8 cellular contexts compared by ENCODE assay signal in genomic region chr11:507727-508515, GRCh38. TPM values are rescaled to one million over a fixed set of nuclear protein-coding genes. Genes with fewer than 3 reads are reported as not detected.
A peak's percentile ranks its signal among the peaks of the same experiment; 100 is the strongest.
DNase-seq lines count a peak whose midpoint lies in the region; ATAC-seq, FAIRE-seq and TF ChIP-seq lines count a peak whose summit lies in the region.

No MANE protein-coding gene starts in this region.

- TF ChIP-seq POLR2A in gastroesophageal sphincter (IDR thresholded peaks at IDR 0.05): no peak

- H3K36me3 ChIP-seq in gastroesophageal sphincter: peaks cover 0 to 41% of the 10 kb centered on the region in 2 donors
- peaks cover 22% of the 10 kb centered on the region for H3K36me3 ChIP-seq in skeletal muscle satellite cell (ENCODE audit: insufficient read depth, low read length)

- peak overlapping the region; percentile 99 for H3K4me2 ChIP-seq in skeletal muscle satellite cell (ENCODE audit: low read length)

- H3K27me3 ChIP-seq in gastroesophageal sphincter (no peaks in the 10 kb centered on the region), skeletal muscle satellite cell (ENCODE audit: control insufficient read depth, insufficient read depth, low read length) (no peaks in the 10 kb centered on the region)

- 71 to 83% methylated on average over 4 to 6 of the region's 45 CpGs for WGBS in gastroesophageal sphincter (ENCODE audit: low coverage in 1 of 2), 2 donors

- H3K9me3 ChIP-seq in gastroesophageal sphincter: no peaks in the 10 kb centered on the region
- no peaks in the 10 kb centered on the region for H3K9me3 ChIP-seq in skeletal muscle satellite cell (replicated peaks; ENCODE audit: low read length)

- peaks cover 0 to 54% (median 24%) of the 10 kb centered on the region in 3 donors for H3K4me1 ChIP-seq in gastroesophageal sphincter
- H3K4me1 ChIP-seq in skeletal muscle satellite cell (ENCODE audit: control insufficient read depth, insufficient read depth, low read length): peaks cover 29% of the 10 kb centered on the region

- no peak for TF ChIP-seq EP300 in gastroesophageal sphincter (IDR thresholded peaks at IDR 0.05)

- DNase-seq in GM19239 (ENCODE audit: insufficient read length, low spot score): no peak
- DNase-seq in iPS-NIHi7 (ENCODE audit: extremely low spot score): no peak
- DNase-seq in NCI-H2107 treated with DMSO at 0.1 percent for 48 hours (lab: John Stamatoyannopoulos, UW; ENCODE audit: unreplicated experiment): no peak

- ATAC-seq in gastroesophageal sphincter: no peak
- ATAC-seq in GM19467 (IDR thresholded peaks at IDR 0.05; ENCODE audit: unreplicated experiment): no peak
- no peak for ATAC-seq in HG03439 (IDR thresholded peaks at IDR 0.05; ENCODE audit: unreplicated experiment)

- peak overlapping the region; percentile 99 for H3K27ac ChIP-seq in VCaP
- H3K27ac ChIP-seq in gastroesophageal sphincter: peak overlapping the region; percentile 75 to 99 (median 98)

- H3K4me3 ChIP-seq in gastroesophageal sphincter: peak overlapping the region; percentile 71 to 95
- H3K4me3 ChIP-seq in skeletal muscle satellite cell (ENCODE audit: low read length): peak overlapping the region; percentile 90

- peak overlapping the region; percentile 99 for H3K9ac ChIP-seq in skeletal muscle satellite cell (ENCODE audit: low read depth, low read length)

- FAIRE-seq in GM19239 (lab: Jason Lieb, UNC): peak; percentile 70

- no peak for TF ChIP-seq CTCF in VCaP (conservative IDR thresholded peaks at IDR 0.05)
- TF ChIP-seq CTCF in gastroesophageal sphincter (IDR thresholded peaks at IDR 0.05): no peak

RNA-seq across cellular contexts. Expression of gene RNH1, which starts 0.9 kb away (rescaled TPM):
- 100 to 1,000 TPM; 243 to 354 (median 264) TPM for total RNA-seq in gastroesophageal sphincter
- 386 and 479 TPM in 2 replicates for total RNA-seq in skeletal muscle satellite cell (2012; rRNA removed)

RNA-seq across cellular contexts. Expression of gene HRAS, which starts 27.5 kb away (rescaled TPM):
- total RNA-seq in gastroesophageal sphincter: 10 to 100 TPM; 41.1 to 68.0 (median 53.8) TPM
- 44.9 and 70.6 TPM in 2 replicates for total RNA-seq in skeletal muscle satellite cell (2012; rRNA removed)

RNA-seq across cellular contexts. Expression of gene LRRC56, which starts 29.4 kb away (rescaled TPM):
- under 1 TPM in 3 of 4 donors, not detected in 1; 0.13 to 0.69 (median 0.20) TPM for total RNA-seq in gastroesophageal sphincter
- total RNA-seq in skeletal muscle satellite cell (2012; rRNA removed): under 0.01 TPM in 2 replicates

RNA-seq across cellular contexts. Expression of gene LMNTD2, which starts 52.6 kb away (rescaled TPM):
- total RNA-seq in gastroesophageal sphincter: 1 to 10 TPM in 3 of 4 donors, under 1 TPM in 1; 0.81 to 2.1 (median 1.1) TPM
- under 0.01 TPM in 1 of 2 replicates, not detected in the other for total RNA-seq in skeletal muscle satellite cell (2012; rRNA removed)

RNA-seq across cellular contexts. Expression of gene RASSF7, which starts 52.8 kb away (rescaled TPM):
- total RNA-seq in gastroesophageal sphincter: 10 to 100 TPM in 2 of 4 donors, 1 to 10 TPM in 2; 3.4 to 12.5 (median 8.6) TPM
- 2.0 and 3.9 TPM in 2 replicates for total RNA-seq in skeletal muscle satellite cell (2012; rRNA removed)
